Comparison of ENCODE assay signal across 12 cellular contexts in genomic region chr13:22427783-22428182, GRCh38.
A peak's percentile ranks its signal among the peaks of the same experiment; 100 is the strongest.
DNase-seq lines count a peak whose midpoint lies in the region; ATAC-seq and TF ChIP-seq lines count a peak whose summit lies in the region.
"Had no signal": no experiment of that assay in that cellular context is flagged by ENCODE, and none has a peak within 500 bp of the region (broad histone marks: within the 10 kb centered on the region; RNA-seq: fewer than 3 reads in every experiment).

No MANE protein-coding gene starts in this region.

- peaks cover 9% of the 10 kb centered on the region for H3K4me1 ChIP-seq in hepatocyte (ENCODE audit: insufficient read depth)
- H3K4me1 ChIP-seq in uterus: peaks cover 0 to 6% of the 10 kb centered on the region in 2 donors

- no peaks in the 10 kb centered on the region for H3K79me2 ChIP-seq in hepatocyte

- no peak for DNase-seq in Right ventricle myocardium superior
- DNase-seq in left cardiac atrium: no peak
- DNase-seq in hepatocyte (ENCODE audit: low spot score): no peak
- DNase-seq in uterus: no peak
- DNase-seq in Ammon's horn (ENCODE audit: low spot score): no peak
- DNase-seq in G401 (ENCODE audit: low spot score): no peak
- DNase-seq in stimulated activated CD4-positive, alpha-beta T cell treated with anti-CD3 and anti-CD28 coated beads, Interleukin-1b, Interleukin-23, amount 100 ng/mL, for 48 hours: no peak
- DNase-seq: CD8-positive, alpha-beta memory T cell; GM23248 had no signal

- no peak overlapping the region for H2AFZ ChIP-seq in hepatocyte
- H2AFZ ChIP-seq: GM23248 had no signal

- no peak for TF ChIP-seq CTCF in hepatocyte (IDR thresholded peaks at IDR 0.05; ENCODE audit: poor library complexity)
- no peak for TF ChIP-seq CTCF in uterus (IDR thresholded peaks at IDR 0.05)

- H3K4me3 ChIP-seq in hepatocyte (no peak overlapping the region), uterus (no peak overlapping the region)
- H3K4me3 ChIP-seq: BLaER1, GM23248 had no signal

- no peaks in the 10 kb centered on the region for H3K9me2 ChIP-seq in hepatocyte (replicated peaks; ENCODE audit: insufficient read depth)

- TF ChIP-seq POLR2A in uterus (IDR thresholded peaks at IDR 0.05): no peak

- H4K20me1 ChIP-seq in hepatocyte (ENCODE audit: insufficient read depth, poor library complexity, severe bottlenecking): no peaks in the 10 kb centered on the region
- H4K20me1 ChIP-seq: BLaER1 had no signal

- ATAC-seq in Right ventricle myocardium superior (ENCODE audit: poor library complexity) (peak; percentile 62), left cardiac atrium (peak; percentile 49 to 53)
- ATAC-seq: HCT116 had no signal

- peak overlapping the region; percentile 50 for H3K27ac ChIP-seq in hepatocyte
- peak overlapping the region; percentile 48 to 49 for H3K27ac ChIP-seq in uterus
- H3K27ac ChIP-seq: GM23248, HL-60 had no signal

- peak overlapping the region; percentile 53 for H3K4me2 ChIP-seq in hepatocyte
- H3K4me2 ChIP-seq: BLaER1 had no signal

- no peaks in the 10 kb centered on the region for H3K36me3 ChIP-seq in hepatocyte (replicated peaks; ENCODE audit: insufficient read depth, low read depth)
- H3K36me3 ChIP-seq in uterus: no peaks in the 10 kb centered on the region
- H3K36me3 ChIP-seq: BLaER1 had no signal

- H3K9me3 ChIP-seq in hepatocyte (ENCODE audit: low read depth): no peaks in the 10 kb centered on the region
- H3K9me3 ChIP-seq in uterus: no peaks in the 10 kb centered on the region

- intact Hi-C loops in Right ventricle myocardium superior (cut with DNase I): no loop called here
- intact Hi-C loops in left cardiac atrium (cut with DNase I): no loop called here
- intact Hi-C loops in uterus (cut with DNase I; ENCODE audit: low total_unique reads): no loop called here

- in situ Hi-C loops in G401 (cut with HindIII; ENCODE audit: low sequenced_read_pairs): no loop called here

- H3K27me3 ChIP-seq in hepatocyte (no peaks in the 10 kb centered on the region), uterus (no peaks in the 10 kb centered on the region)
- H3K27me3 ChIP-seq: BLaER1 had no signal

- WGBS in hepatocyte (ENCODE audit: low lambda C conversion rate, missing lambda C conversion rate): 62% methylated on average over 6 of the region's 6 CpGs
